Comparison of ENCODE assay signal across 8 cellular contexts in genomic region chr19:40305403-40305802, GRCh38. TPM values are rescaled to one million over a fixed set of nuclear protein-coding genes. Genes with fewer than 3 reads are reported as not detected.
A peak's percentile ranks its signal among the peaks of the same experiment; 100 is the strongest.
DNase-seq lines count a peak whose midpoint lies in the region; ATAC-seq and TF ChIP-seq lines count a peak whose summit lies in the region.

No MANE protein-coding gene starts in this region.

- no peak overlapping the region for H3K4me3 ChIP-seq in AG09309 (ENCODE audit: control insufficient read depth, low read depth, low read length)
- no peak overlapping the region for H3K4me3 ChIP-seq in H7 (ENCODE audit: insufficient read depth, low read depth, low read length)
- H3K4me3 ChIP-seq in coronary artery = no peak overlapping the region
- H3K4me3 ChIP-seq in lung = no peak overlapping the region

- 9 to 11% methylated on average over 5 of the region's 5 CpGs for WGBS in lung, 2 donors

- H3K27ac ChIP-seq in coronary artery = no peak overlapping the region
- H3K27ac ChIP-seq in lung (ENCODE audit: low read depth in 1 of 2, low read length in 1 of 2) = no peak overlapping the region

- ATAC-seq in lung (ENCODE audit: insufficient read depth, low FRiP score) = no peak
- no peak for ATAC-seq in HG03520 (IDR thresholded peaks at IDR 0.05; ENCODE audit: unreplicated experiment)

- H3K9me3 ChIP-seq in lung (ENCODE audit: control insufficient read depth in 2 of 2, insufficient read depth in 1 of 2, low read length in 1 of 2) = no peaks in the 10 kb centered on the region

- H3K27me3 ChIP-seq in H7 (ENCODE audit: control insufficient read depth, insufficient read depth, low read length) (no peaks in the 10 kb centered on the region), lung (ENCODE audit: control insufficient read depth, insufficient read depth) (no peaks in the 10 kb centered on the region)

- H3K36me3 ChIP-seq in H7 (replicated peaks; ENCODE audit: control insufficient read depth, insufficient read depth, low read length) (no peaks in the 10 kb centered on the region), lung (ENCODE audit: control insufficient read depth in 2 of 2, insufficient read depth in 2 of 2, low read length in 2 of 2) (no peaks in the 10 kb centered on the region)

- TF ChIP-seq CTCF in AG09309 (IDR thresholded peaks at IDR 0.05; ENCODE audit: control insufficient read depth, insufficient read depth, low read depth, low read length, missing control alignments) (peak; percentile 80), coronary artery (IDR thresholded peaks at IDR 0.05) (peak; percentile 58), lung (IDR thresholded peaks at IDR 0.05; ENCODE audit: control extremely low read depth, extremely low read depth) (peak; percentile 66)

- DNase-seq in AG09309 (ENCODE audit: low read depth) (peak; percentile 72), H7 (peak; percentile 87), NCI-H524 treated with DMSO at 0.1 percent for 48 hours (lab: John Stamatoyannopoulos, UW) (peak; percentile 25), coronary artery (ENCODE audit: low spot score) (no peak), lung (ENCODE audit: low spot score) (peak; percentile 81)
- peak; percentile 83 for DNase-seq in activated CD4-positive, alpha-beta T cell treated with anti-CD3 and anti-CD28 coated beads for 48 hours
- DNase-seq in stimulated activated CD8-positive, alpha-beta memory T cell treated with anti-CD3 and anti-CD28 coated beads, Interleukin-12 subunit alpha, Interleukin-12 subunit beta, amount 100 ng/mL, for 4 hours (ENCODE audit: low read depth) = peak; percentile 36

- H3K4me1 ChIP-seq in lung (ENCODE audit: control insufficient read depth in 2 of 2, insufficient read depth in 2 of 2, low read length in 2 of 2) = no peaks in the 10 kb centered on the region

RNA-seq across cellular contexts. Expression of gene AKT2, which starts 20.3 kb away (rescaled TPM):
- total RNA-seq in H7 (2014; rRNA removed; shearing (Covaris generic)) = 112 and 126 TPM in 2 replicates
- total RNA-seq in lung = 100 to 1,000 TPM; 117 to 138 TPM
- polyA plus RNA-seq in lung = 10 to 100 TPM; 62.3 to 69.7 TPM

RNA-seq across cellular contexts. Expression of gene C19orf47, which starts 42.8 kb away (rescaled TPM):
- total RNA-seq in H7 (2014; rRNA removed; shearing (Covaris generic)) = 8.2 and 11.8 TPM in 2 replicates
- total RNA-seq in lung = 10 to 100 TPM in 1 of 2 donors, 1 to 10 TPM in 1; 9.8 to 18.0 TPM
- polyA plus RNA-seq in lung = 10 to 100 TPM; 11.7 to 26.3 TPM

RNA-seq across cellular contexts. Expression of gene PLD3, which starts 43.1 kb away (rescaled TPM):
- 332 and 352 TPM in 2 replicates for total RNA-seq in H7 (2014; rRNA removed; shearing (Covaris generic))
- total RNA-seq in lung = 100 to 1,000 TPM; 257 to 407 TPM
- 100 to 1,000 TPM; 205 to 219 TPM for polyA plus RNA-seq in lung
